In genomic region chr18:50374753-50375391, GRCh38 we compare ENCODE assay signal across 8 cellular contexts. TPM values are rescaled to one million over a fixed set of nuclear protein-coding genes. Genes with fewer than 3 reads are reported as not detected.
DNase-seq lines count a peak whose midpoint lies in the region; ATAC-seq, FAIRE-seq and TF ChIP-seq lines count a peak whose summit lies in the region.

TSS of gene SKA1 (plus strand) at chr18:50375046. CDS start at chr18:50375831, 785 bp downstream.

- ATAC-seq in GM18873 (IDR thresholded peaks at IDR 0.05; ENCODE audit: low FRiP score, unreplicated experiment) (peak; percentile 83), HG03139 (IDR thresholded peaks at IDR 0.05; ENCODE audit: unreplicated experiment) (peak; percentile 93)

- H3K9me3 ChIP-seq in WERI-Rb-1 (ENCODE audit: severe bottlenecking) = peaks cover 9% of the 10 kb centered on the region
- H3K9me3 ChIP-seq in iPS-20b (ENCODE audit: insufficient read depth, low read depth, low read length) = peaks cover 3% of the 10 kb centered on the region

- H3K36me3 ChIP-seq in WERI-Rb-1 (peaks cover 23% of the 10 kb centered on the region), bronchial epithelial cell (ENCODE audit: control insufficient read depth, insufficient read depth, low read length) (no peaks in the 10 kb centered on the region), iPS-20b (ENCODE audit: insufficient read depth, low read depth, low read length) (peaks cover 25% of the 10 kb centered on the region; the same call in 1 of the 2 replicates)

- in situ Hi-C loops in ACHN (cut with HindIII; ENCODE audit: low pct_ligation_motif_present, low pct_unique_long_range_greater_than_20kb, low sequenced_read_pairs) = no loop called here

- TF ChIP-seq CTCF in WERI-Rb-1 (IDR thresholded peaks at IDR 0.05; ENCODE audit: low read depth, low read length) (no peak), bronchial epithelial cell (IDR thresholded peaks at IDR 0.05; ENCODE audit: insufficient read depth, low read length, severe bottlenecking) (no peak)

- H3K4me3 ChIP-seq in WERI-Rb-1 (ENCODE audit: low read depth, low read length) = peak within 1 kb of the TSS; percentile 99
- peak within 1 kb of the TSS; percentile 45 for H3K4me3 ChIP-seq in bronchial epithelial cell (ENCODE audit: low read depth, low read length)
- H3K4me3 ChIP-seq in iPS-20b (ENCODE audit: low read length) = peak within 1 kb of the TSS; percentile 87
- peak within 1 kb of the TSS; percentile 36 to 67 (median 47) for H3K4me3 ChIP-seq in skin epidermis

- H3K27ac ChIP-seq in WERI-Rb-1 = peak within 1 kb of the TSS; percentile 89
- H3K27ac ChIP-seq in iPS-20b (ENCODE audit: low read length) = peak within 1 kb of the TSS; percentile 30
- peak within 1 kb of the TSS in 19 of 21 experiments; percentile 29 to 80 (median 71) for H3K27ac ChIP-seq in skin epidermis

- H3K27me3 ChIP-seq in WERI-Rb-1 (ENCODE audit: insufficient read depth, low read depth, severe bottlenecking) = no peaks in the 10 kb centered on the region
- no peaks in the 10 kb centered on the region for H3K27me3 ChIP-seq in bronchial epithelial cell (ENCODE audit: control insufficient read depth, insufficient read depth, low read length)
- H3K27me3 ChIP-seq in iPS-20b (ENCODE audit: insufficient read depth, low read length) = no peaks in the 10 kb centered on the region

- peak within 1 kb of the TSS; percentile 87 for H3K9ac ChIP-seq in iPS-20b (ENCODE audit: low read depth, low read length)

- H3K4me1 ChIP-seq in iPS-20b (ENCODE audit: insufficient read depth, low read length) = peaks cover 7% of the 10 kb centered on the region; the same call in 1 of the 2 replicates

- peak; percentile 92 for DNase-seq in ACHN
- peak; percentile 97 for DNase-seq in NCI-H2227 (lab: John Stamatoyannopoulos, UW; ENCODE audit: unreplicated experiment)
- peak; percentile 99 for DNase-seq in WERI-Rb-1
- DNase-seq in bronchial epithelial cell (ENCODE audit: low read depth) = peak; percentile 82

- no peak for FAIRE-seq in bronchial epithelial cell (lab: Jason Lieb, UNC)

RNA-seq across cellular contexts. Expression of gene SKA1, which starts in this region (rescaled TPM):
- 0.26 and 0.51 TPM in 2 replicates for total RNA-seq in bronchial epithelial cell

Comparison
In these comparisons a context has a peak if more than half of its experiments do, and no peak if none do; other contexts are left out.
1. Peak in every context shown above with its lines: DNase-seq, ATAC-seq, H3K4me3 ChIP-seq and H3K27ac ChIP-seq.
2. Peak in DNase-seq and H3K4me3 ChIP-seq in bronchial epithelial cell; RNA of the gene not detected or under 1 TPM.
3. H3K27ac ChIP-seq: peak in every context shown above with its lines; median percentile 89 in WERI-Rb-1; 71 in skin epidermis; 30 in iPS-20b.
4. H3K4me3 ChIP-seq: peak in every context shown above with its lines; median percentile 99 in WERI-Rb-1; 87 in iPS-20b; 47 in skin epidermis; 45 in bronchial epithelial cell.